ENCODE assay signal across 8 cellular contexts in the genomic region with DNA sequence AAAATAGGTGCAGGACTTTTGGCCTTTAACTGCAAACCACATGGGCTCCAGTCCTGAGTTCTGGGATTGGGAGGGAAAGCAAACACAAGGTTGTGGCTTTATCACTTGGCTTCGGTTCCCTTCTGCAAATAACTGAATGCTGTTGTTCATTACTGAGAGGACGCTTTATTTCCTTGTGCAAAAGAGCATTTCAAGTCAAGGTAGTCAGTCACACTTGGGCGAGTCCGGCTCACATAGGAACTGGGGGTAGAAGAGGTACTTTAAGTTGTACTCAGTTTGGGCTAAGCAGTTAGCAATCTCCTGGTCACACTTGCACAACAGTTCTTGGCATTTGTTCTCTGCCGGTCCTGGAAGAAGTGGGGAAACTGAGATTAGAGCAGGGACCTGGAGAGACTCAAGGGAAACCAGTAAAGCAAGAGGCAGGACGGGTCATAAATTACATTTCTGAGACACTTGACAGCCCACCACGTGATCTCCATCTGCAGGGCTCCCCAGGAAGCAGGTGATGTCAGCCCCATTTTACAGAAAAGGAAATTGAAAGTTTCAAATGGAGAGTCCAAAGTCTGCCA. TPM values are rescaled to one million over a fixed set of nuclear protein-coding genes. Genes with fewer than 3 reads are reported as not detected.
DNase-seq lines count a peak whose midpoint lies in the region; ATAC-seq and TF ChIP-seq lines count a peak whose summit lies in the region.
"Had no signal": no experiment of that assay in that cellular context is flagged by ENCODE, and none has a peak within 500 bp of the region (broad histone marks: within the 10 kb centered on the region; RNA-seq: fewer than 3 reads in every experiment).

No MANE protein-coding gene starts in this region.

- ATAC-seq in HG03060 (IDR thresholded peaks at IDR 0.05; ENCODE audit: low read depth, unreplicated experiment) (peak; percentile 51), HG02763 (IDR thresholded peaks at IDR 0.05; ENCODE audit: unreplicated experiment) (no peak)
- ATAC-seq in stimulated activated memory B cell treated with anti-CD40 and anti-IgM and Interleukin-4, amounts not matched to agents 10 μg/mL and 1 μg/mL and 100 μg/mL, for 72 hours, result peak; percentile 78

- H3K36me3 Mint-ChIP-seq in stimulated activated memory B cell treated with anti-CD40 and anti-IgM and Interleukin-4, amounts not matched to agents 10 μg/mL and 1 μg/mL and 100 μg/mL, for 72 hours, result peaks cover 18% of the 10 kb centered on the region
- H3K36me3 Mint-ChIP-seq in mesothelial cell of epicardium, result peaks cover 7% of the 10 kb centered on the region

- H3K27me3 Mint-ChIP-seq in stimulated activated memory B cell treated with anti-CD40 and anti-IgM and Interleukin-4, amounts not matched to agents 10 μg/mL and 1 μg/mL and 100 μg/mL, for 72 hours, result no peaks in the 10 kb centered on the region
- peaks cover 2% of the 10 kb centered on the region for H3K27me3 Mint-ChIP-seq in mesothelial cell of epicardium (ENCODE audit: low read depth)

- H3K4me3 Mint-ChIP-seq in stimulated activated memory B cell treated with anti-CD40 and anti-IgM and Interleukin-4, amounts not matched to agents 10 μg/mL and 1 μg/mL and 100 μg/mL, for 72 hours, result peak overlapping the region; percentile 47
- no peak overlapping the region for H3K4me3 Mint-ChIP-seq in mesothelial cell of epicardium

- H3K9me3 Mint-ChIP-seq in stimulated activated memory B cell treated with anti-CD40 and anti-IgM and Interleukin-4, amounts not matched to agents 10 μg/mL and 1 μg/mL and 100 μg/mL, for 72 hours, result peaks cover 2% of the 10 kb centered on the region
- H3K9me3 Mint-ChIP-seq in mesothelial cell of epicardium, result peaks cover 11% of the 10 kb centered on the region

- peak overlapping the region; percentile 79 for H3K27ac Mint-ChIP-seq in stimulated activated memory B cell treated with anti-CD40 and anti-IgM and Interleukin-4, amounts not matched to agents 10 μg/mL and 1 μg/mL and 100 μg/mL, for 72 hours
- no peak overlapping the region for H3K27ac Mint-ChIP-seq in mesothelial cell of epicardium

- DNase-seq in GM19238 (ENCODE audit: insufficient read length, low spot score), result peak; percentile 64
- DNase-seq in mesothelial cell of epicardium (ENCODE audit: low spot score in 2 of 2, unreplicated experiment in 2 of 2), result no peak
- DNase-seq in NCI-H774 (lab: John Stamatoyannopoulos, UW), result no peak
- DNase-seq: activated CD4-positive, alpha-beta T cell treated with anti-CD3 and anti-CD28 coated beads, Interleukin-2, amount 50 U/mL, for 4 hours had no signal

- H3K27ac ChIP-seq in VCaP, result peak overlapping the region; percentile 64

- TF ChIP-seq CTCF in VCaP (conservative IDR thresholded peaks at IDR 0.05) (no peak), mesothelial cell of epicardium (IDR thresholded peaks at IDR 0.05; ENCODE audit: unreplicated experiment) (no peak)

- peaks cover 17% of the 10 kb centered on the region for H3K4me1 Mint-ChIP-seq in stimulated activated memory B cell treated with anti-CD40 and anti-IgM and Interleukin-4, amounts not matched to agents 10 μg/mL and 1 μg/mL and 100 μg/mL, for 72 hours
- no peaks in the 10 kb centered on the region for H3K4me1 Mint-ChIP-seq in mesothelial cell of epicardium

RNA-seq across cellular contexts. Expression of gene PLA2G10, which starts 21.6 kb away (rescaled TPM):
- not detected in 3 replicates for total RNA-seq in mesothelial cell of epicardium

RNA-seq across cellular contexts. Expression of gene NPIPA3, which starts 30.7 kb away (rescaled TPM):
- total RNA-seq in mesothelial cell of epicardium, result 4.4 to 5.7 TPM (median 4.5 TPM) in 3 replicates

RNA-seq across cellular contexts. Expression of gene BFAR, which starts 39.7 kb away (rescaled TPM):
- total RNA-seq in mesothelial cell of epicardium, result 57.0 to 60.7 TPM (median 57.5 TPM) in 3 replicates

RNA-seq across cellular contexts. Expression of gene PARN, which starts 42.4 kb away (rescaled TPM):
- total RNA-seq in mesothelial cell of epicardium, result 30.3 to 39.6 TPM (median 35.6 TPM) in 3 replicates
